8 cellular contexts compared by ENCODE assay signal in genomic region chr5:158812381-158812780, GRCh38.
DNase-seq lines count a peak whose midpoint lies in the region; ATAC-seq and TF ChIP-seq lines count a peak whose summit lies in the region.

No MANE protein-coding gene starts in this region.

- peaks cover 2% of the 10 kb centered on the region for H3K9me3 ChIP-seq in WERI-Rb-1 (ENCODE audit: severe bottlenecking)
- H3K9me3 ChIP-seq in stomach: peaks cover 0 to 1% (median 0%) of the 10 kb centered on the region in 4 donors

- no peak overlapping the region for H3K23ac ChIP-seq in mesendoderm (ENCODE audit: low read length)

- H3K27ac ChIP-seq in mesendoderm (ENCODE audit: low read depth, low read length): no peak overlapping the region
- H3K27ac ChIP-seq in WERI-Rb-1: no peak overlapping the region
- H3K27ac ChIP-seq in stomach: peak overlapping the region in 1 of 5 donors; percentile 44

- H3K4ac ChIP-seq in mesendoderm (ENCODE audit: low read depth, low read length): no peak overlapping the region

- H3K4me1 Mint-ChIP-seq in chondrocyte (ENCODE audit: low read depth): peaks cover 13% of the 10 kb centered on the region

- H3K36me3 ChIP-seq in mesendoderm (ENCODE audit: control insufficient read depth, insufficient read depth, low read length) (no peaks in the 10 kb centered on the region), WERI-Rb-1 (no peaks in the 10 kb centered on the region), stomach (no peaks in the 10 kb centered on the region)

- WGBS in mesendoderm (ENCODE audit: extremely low coverage, insufficient coverage, low lambda C conversion rate): no CpG with 5 or more reads among the region's 6 CpGs
- WGBS in stomach, 5 donors: 40 to 54% (median 51%) methylated on average over 6 of the region's 6 CpGs

- no peak overlapping the region for H3K27ac Mint-ChIP-seq in chondrocyte (ENCODE audit: unreplicated experiment)

- H3K4me3 ChIP-seq in mesendoderm (ENCODE audit: low read length): no peak overlapping the region
- H3K4me3 ChIP-seq in WERI-Rb-1 (ENCODE audit: low read depth, low read length): no peak overlapping the region
- no peak overlapping the region for H3K4me3 ChIP-seq in stomach

- peaks cover 3% of the 10 kb centered on the region for H3K9me3 Mint-ChIP-seq in chondrocyte (ENCODE audit: low read depth)

- no peaks in the 10 kb centered on the region for H3K27me3 ChIP-seq in mesendoderm (ENCODE audit: insufficient read depth, low read length, poor library complexity)
- no peaks in the 10 kb centered on the region for H3K27me3 ChIP-seq in WERI-Rb-1 (ENCODE audit: insufficient read depth, low read depth, severe bottlenecking)
- no peaks in the 10 kb centered on the region for H3K27me3 ChIP-seq in stomach

- H3K9ac ChIP-seq in mesendoderm (ENCODE audit: low read length): no peak overlapping the region

- TF ChIP-seq POLR2A in stomach (IDR thresholded peaks at IDR 0.05): no peak

- H3K18ac ChIP-seq in mesendoderm (ENCODE audit: low read length): no peak overlapping the region

- H2BK120ac ChIP-seq in mesendoderm (ENCODE audit: low read depth, low read length): no peak overlapping the region

- H3K56ac ChIP-seq in mesendoderm (ENCODE audit: low read length): no peak overlapping the region

- H3K4me1 ChIP-seq in mesendoderm (ENCODE audit: control insufficient read depth, low read depth, low read length) (no peaks in the 10 kb centered on the region), stomach (peaks cover 0 to 17% (median 5%) of the 10 kb centered on the region in 4 donors)

- H2AK5ac ChIP-seq in mesendoderm (ENCODE audit: low read length): no peak overlapping the region

- H3K4me2 ChIP-seq in mesendoderm (ENCODE audit: low read length): no peak overlapping the region

- H2BK15ac ChIP-seq in mesendoderm (replicated peaks; ENCODE audit: low read depth): no peak overlapping the region

- no peaks in the 10 kb centered on the region for H3K27me3 Mint-ChIP-seq in chondrocyte (ENCODE audit: low read depth)

- TF ChIP-seq EP300 in stomach (IDR thresholded peaks at IDR 0.05): no peak

- H4K5ac ChIP-seq in mesendoderm (ENCODE audit: low read length): no peak overlapping the region

- H3K79me1 ChIP-seq in mesendoderm (ENCODE audit: low read length): no peaks in the 10 kb centered on the region

- H4K8ac ChIP-seq in mesendoderm (ENCODE audit: low read depth, low read length): peak overlapping the region; percentile 65

- H2BK5ac ChIP-seq in mesendoderm (ENCODE audit: low read length): no peak overlapping the region

- peak; percentile 27 for DNase-seq in GM19238 (ENCODE audit: insufficient read length, low spot score)
- peak; percentile 4 to 11 for DNase-seq in activated CD4-positive, alpha-beta T cell treated with anti-CD3 and anti-CD28 coated beads, Interleukin-2, amount 50 U/mL, for 4 hours
- DNase-seq in mesendoderm: peak; percentile 5
- no peak for DNase-seq in chondrocyte (ENCODE audit: low spot score)
- DNase-seq in WERI-Rb-1: no peak
- no peak for DNase-seq in stomach

- no peak overlapping the region for H3K4me3 Mint-ChIP-seq in chondrocyte (ENCODE audit: unreplicated experiment)

- peaks cover 5% of the 10 kb centered on the region for H3K36me3 Mint-ChIP-seq in chondrocyte (ENCODE audit: low read depth)

- ATAC-seq in HG03097 (IDR thresholded peaks at IDR 0.05; ENCODE audit: low FRiP score, unreplicated experiment) (peak; percentile 53), HG03039 (IDR thresholded peaks at IDR 0.05; ENCODE audit: unreplicated experiment) (no peak)

- TF ChIP-seq CTCF in chondrocyte (IDR thresholded peaks at IDR 0.05): no peak
- no peak for TF ChIP-seq CTCF in WERI-Rb-1 (IDR thresholded peaks at IDR 0.05; ENCODE audit: low read depth, low read length)
- TF ChIP-seq CTCF in stomach (IDR thresholded peaks at IDR 0.05): no peak

- no peaks in the 10 kb centered on the region for H3K79me2 ChIP-seq in mesendoderm (ENCODE audit: control insufficient read depth, insufficient read depth, low read length)

- intact Hi-C loops in stomach (cut with DNase I; ENCODE audit: low total_unique reads): no loop called here

Comparison
In these comparisons a context has a peak if more than half of its experiments do, and no peak if none do; other contexts are left out.
1. DNase-seq: peak in GM19238 (single experiment), activated CD4-positive, alpha-beta T cell treated with anti-CD3 and anti-CD28 coated beads, Interleukin-2, amount 50 U/mL, for 4 hours (2 of 2) and mesendoderm (single experiment); none in chondrocyte (single experiment), WERI-Rb-1 (single experiment) and stomach (single experiment).